32 cellular contexts compared by ENCODE assay signal in genomic region chr5:36285837-36286615, GRCh38. TPM values are rescaled to one million over a fixed set of nuclear protein-coding genes. Genes with fewer than 3 reads are reported as not detected.
"Had no signal": no experiment of that assay in that cellular context is flagged by ENCODE, and none has a peak within 500 bp of the region (broad histone marks: within the 10 kb centered on the region; RNA-seq: fewer than 3 reads in every experiment).

No MANE protein-coding gene starts in this region.

- H3K36me3 ChIP-seq: ascending aorta, breast epithelium, WERI-Rb-1 had no signal

- H3K9me3 ChIP-seq: breast epithelium had no signal

- FAIRE-seq: TTC549 had no signal

- ATAC-seq: activated CD4-positive, alpha-beta T cell treated with anti-CD3 and anti-CD28 coated beads for 36 hours; activated CD4-positive, CD25-positive, alpha-beta regulatory T cell treated with anti-CD3 and anti-CD28 coated beads, Interleukin-2, amount 50 U/mL, for 24 hours; activated CD8-positive, alpha-beta memory T cell treated with anti-CD3 and anti-CD28 coated beads, Interleukin-2, amount 10 ng/mL, durations not matched to agents 7 days and 5 days; activated CD8-positive, alpha-beta T cell treated with anti-CD3 and anti-CD28 coated beads, Interleukin-2, amount 10 ng/mL, durations not matched to agents 7 days and 5 days; activated naive CD8-positive, alpha-beta T cell treated with anti-CD3 and anti-CD28 coated beads, Interleukin-2, amount 50 U/mL, for 24 hours; WTC11 had no signal

- H3K4me3 ChIP-seq: ascending aorta, breast epithelium had no signal

- H3K27me3 ChIP-seq: ascending aorta, breast epithelium had no signal

- DNase-seq: activated CD4-positive, alpha-beta memory T cell treated with anti-CD3 and anti-CD28 coated beads, Interleukin-2, amount 10 ng/mL, durations not matched to agents 7 days and 5 days; activated CD4-positive, alpha-beta T cell treated with anti-CD3 and anti-CD28 coated beads for 1 hour; activated CD4-positive, alpha-beta T cell treated with anti-CD3 and anti-CD28 coated beads for 36 hours; activated CD4-positive, alpha-beta T cell treated with anti-CD3 and anti-CD28 coated beads for 48 hours; activated CD4-positive, alpha-beta T cell treated with anti-CD3 and anti-CD28 coated beads, Interleukin-2, amount 10 ng/mL, durations not matched to agents 7 days and 5 days; activated CD4-positive, alpha-beta T cell treated with anti-CD3 and anti-CD28 coated beads, Interleukin-2, amount 50 U/mL, for 48 hours; activated CD4-positive, CD25-positive, alpha-beta regulatory T cell; activated CD8-positive, alpha-beta memory T cell treated with anti-CD3 and anti-CD28 coated beads for 24 hours; activated CD8-positive, alpha-beta memory T cell treated with anti-CD3 and anti-CD28 coated beads, Interleukin-2, amount 10 ng/mL, durations not matched to agents 7 days and 5 days; activated CD8-positive, alpha-beta memory T cell treated with anti-CD3 and anti-CD28 coated beads, Interleukin-2, amount 50 U/mL, for 48 hours; activated CD8-positive, alpha-beta T cell treated with anti-CD3 and anti-CD28 coated beads, Interleukin-2, amount 10 ng/mL, durations not matched to agents 7 days and 5 days; activated effector memory CD4-positive, alpha-beta T cell treated with Interleukin-2 at 50 U/mL for 16 hours; activated gamma-delta T cell; activated naive CD4-positive, alpha-beta T cell treated with anti-CD3 and anti-CD28 coated beads, Interleukin-2, amount 10 ng/mL, durations not matched to agents 7 days and 5 days; activated naive CD4-positive, alpha-beta T cell treated with Interleukin-2 at 50 U/mL for 16 hours; activated naive CD8-positive, alpha-beta T cell treated with anti-CD3 and anti-CD28 coated beads, Interleukin-2, amount 10 ng/mL, durations not matched to agents 7 days and 5 days; activated naive CD8-positive, alpha-beta T cell treated with anti-CD3 and anti-CD28 coated beads, Interleukin-2, amount 50 U/mL, for 24 hours; activated T-cell treated with anti-CD3 and anti-CD28 coated beads, Interleukin-2, amount 50 U/mL, for 24 hours; activated T-cell treated with anti-CD3 and anti-CD28 coated beads, Interleukin-2, amount 50 U/mL, for 48 hours; amygdala; anterior cingulate cortex; central memory CD4-positive, alpha-beta T cell; T-helper 1 cell; T-helper 2 cell; T-helper 9 cell; WERI-Rb-1 had no signal

- H3K27ac ChIP-seq: ascending aorta, breast epithelium, WERI-Rb-1 had no signal

- H3K4me1 ChIP-seq: breast epithelium had no signal

RNA-seq across cellular contexts. Expression of gene RANBP3L, which starts 15.7 kb away (rescaled TPM):
- total RNA-seq: activated CD4-positive, alpha-beta memory T cell treated with anti-CD3 and anti-CD28 coated beads, Interleukin-2, amount 10 ng/mL, durations not matched to agents 7 days and 5 days; activated CD4-positive, alpha-beta T cell treated with anti-CD3 and anti-CD28 coated beads, Interleukin-2, amount 10 ng/mL, durations not matched to agents 7 days and 5 days; activated CD8-positive, alpha-beta memory T cell treated with anti-CD3 and anti-CD28 coated beads, Interleukin-2, amount 10 ng/mL, durations not matched to agents 7 days and 5 days; activated CD8-positive, alpha-beta T cell treated with anti-CD3 and anti-CD28 coated beads, Interleukin-2, amount 10 ng/mL, durations not matched to agents 7 days and 5 days; activated naive CD8-positive, alpha-beta T cell treated with anti-CD3 and anti-CD28 coated beads, Interleukin-2, amount 10 ng/mL, durations not matched to agents 7 days and 5 days; activated T-helper 2 cell treated with anti-CD3 and anti-CD28 coated beads, Interferon-gamma antibody, Interleukin-2, Interleukin-4, amounts not matched to agents 10 μg/mL and 5 μg/mL and 100 μg/mL, durations not matched to agents 14 hours and 24 hours and 36 hours; ascending aorta; WTC11 had no signal
